Comparison of ENCODE assay signal across 1 cellular context in genomic region chr2:76940559-76940958, GRCh38.
TF ChIP-seq lines count a peak whose summit lies in the region.

No MANE protein-coding gene starts in this region.

TF ChIP-seq in WTC11, 78 proteins besides CTCF, POLR2A, EP300 and RAD21 (continued from another document):
- TF ChIP-seq, protein P1, sequence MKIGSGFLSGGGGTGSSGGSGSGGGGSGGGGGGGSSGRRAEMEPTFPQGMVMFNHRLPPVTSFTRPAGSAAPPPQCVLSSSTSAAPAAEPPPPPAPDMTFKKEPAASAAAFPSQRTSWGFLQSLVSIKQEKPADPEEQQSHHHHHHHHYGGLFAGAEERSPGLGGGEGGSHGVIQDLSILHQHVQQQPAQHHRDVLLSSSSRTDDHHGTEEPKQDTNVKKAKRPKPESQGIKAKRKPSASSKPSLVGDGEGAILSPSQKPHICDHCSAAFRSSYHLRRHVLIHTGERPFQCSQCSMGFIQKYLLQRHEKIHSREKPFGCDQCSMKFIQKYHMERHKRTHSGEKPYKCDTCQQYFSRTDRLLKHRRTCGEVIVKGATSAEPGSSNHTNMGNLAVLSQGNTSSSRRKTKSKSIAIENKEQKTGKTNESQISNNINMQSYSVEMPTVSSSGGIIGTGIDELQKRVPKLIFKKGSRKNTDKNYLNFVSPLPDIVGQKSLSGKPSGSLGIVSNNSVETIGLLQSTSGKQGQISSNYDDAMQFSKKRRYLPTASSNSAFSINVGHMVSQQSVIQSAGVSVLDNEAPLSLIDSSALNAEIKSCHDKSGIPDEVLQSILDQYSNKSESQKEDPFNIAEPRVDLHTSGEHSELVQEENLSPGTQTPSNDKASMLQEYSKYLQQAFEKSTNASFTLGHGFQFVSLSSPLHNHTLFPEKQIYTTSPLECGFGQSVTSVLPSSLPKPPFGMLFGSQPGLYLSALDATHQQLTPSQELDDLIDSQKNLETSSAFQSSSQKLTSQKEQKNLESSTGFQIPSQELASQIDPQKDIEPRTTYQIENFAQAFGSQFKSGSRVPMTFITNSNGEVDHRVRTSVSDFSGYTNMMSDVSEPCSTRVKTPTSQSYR (CRISPR knock-in tag; IDR thresholded peaks at IDR 0.05), result no peak
- no peak for TF ChIP-seq USF2 (CRISPR knock-in tag; IDR thresholded peaks at IDR 0.05)
- no peak for TF ChIP-seq NFE2L1 (CRISPR knock-in tag; IDR thresholded peaks at IDR 0.05)
- TF ChIP-seq ZMAT4 (CRISPR knock-in tag; IDR thresholded peaks at IDR 0.05), result no peak
- no peak for TF ChIP-seq ZNF671 (CRISPR knock-in tag; IDR thresholded peaks at IDR 0.05)
